ENCODE assay signal across 16 cellular contexts in genomic region chr18:61619783-61620182, GRCh38.
DNase-seq lines count a peak whose midpoint lies in the region; ATAC-seq and TF ChIP-seq lines count a peak whose summit lies in the region.
"Had no signal": no experiment of that assay in that cellular context is flagged by ENCODE, and none has a peak within 500 bp of the region (broad histone marks: within the 10 kb centered on the region; RNA-seq: fewer than 3 reads in every experiment).

No MANE protein-coding gene starts in this region.

- peaks cover 2% of the 10 kb centered on the region for H3K9me3 ChIP-seq in left ventricle myocardium inferior (replicated peaks)
- H3K9me3 ChIP-seq in right lobe of liver: no peaks in the 10 kb centered on the region
- H3K9me3 ChIP-seq in psoas muscle: no peaks in the 10 kb centered on the region
- H3K9me3 ChIP-seq: A549, Caco-2 had no signal

- H3K4me3 ChIP-seq in left ventricle myocardium inferior: no peak overlapping the region
- no peak overlapping the region for H3K4me3 ChIP-seq in fibroblast of the aortic adventitia (ENCODE audit: low read depth, low read length)
- H3K4me3 ChIP-seq in right lobe of liver: no peak overlapping the region
- H3K4me3 ChIP-seq in psoas muscle: no peak overlapping the region
- H3K4me3 ChIP-seq: A549; BLaER1 treated with 17β-estradiol and CSF1 and Interleukin-3, amounts not matched to agents 10 nM and 100 nM; GM12878 had no signal

- TF ChIP-seq CTCF in left ventricle myocardium inferior (IDR thresholded peaks at IDR 0.05; ENCODE audit: borderline replicate concordance) (no peak), fibroblast of the aortic adventitia (IDR thresholded peaks at IDR 0.05; ENCODE audit: insufficient read depth, low read length) (no peak), right lobe of liver (IDR thresholded peaks at IDR 0.05) (no peak), psoas muscle (IDR thresholded peaks at IDR 0.05) (no peak)

- DNase-seq in Right ventricle myocardium superior (no peak), left ventricle myocardium inferior (no peak), fibroblast of the aortic adventitia (ENCODE audit: low read depth) (peak; percentile 31), right lobe of liver (no peak), psoas muscle (no peak)
- DNase-seq: AML-193; Caco-2; Calu3; CD4-positive, alpha-beta T cell; CD8-positive, alpha-beta T cell; DMS79 treated with DMSO at 0.1 percent for 48 hours had no signal

- no peaks in the 10 kb centered on the region for H3K4me1 ChIP-seq in left ventricle myocardium inferior
- no peaks in the 10 kb centered on the region for H3K4me1 ChIP-seq in right lobe of liver
- H3K4me1 ChIP-seq in psoas muscle: no peaks in the 10 kb centered on the region
- H3K4me1 ChIP-seq: A549, Caco-2 had no signal

- no peak overlapping the region for H3K27ac ChIP-seq in left ventricle myocardium inferior (replicated peaks)
- H3K27ac ChIP-seq in right lobe of liver: no peak overlapping the region
- no peak overlapping the region for H3K27ac ChIP-seq in psoas muscle
- H3K27ac ChIP-seq: 22Rv1; A549; BLaER1 treated with 17β-estradiol and CSF1 and Interleukin-3, amounts not matched to agents 10 nM and 100 nM; C4-2B had no signal

- H3K27me3 ChIP-seq in left ventricle myocardium inferior (ENCODE audit: low read depth) (no peaks in the 10 kb centered on the region), right lobe of liver (no peaks in the 10 kb centered on the region), psoas muscle (ENCODE audit: insufficient read depth in 3 of 3, low read length in 2 of 3) (no peaks in the 10 kb centered on the region)
- H3K27me3 ChIP-seq: BLaER1 treated with 17β-estradiol and CSF1 and Interleukin-3, amounts not matched to agents 10 nM and 100 nM had no signal

- no peak for TF ChIP-seq POLR2A in right lobe of liver (IDR thresholded peaks at IDR 0.05)

- ATAC-seq in Right ventricle myocardium superior (ENCODE audit: poor library complexity) (peak; percentile 39), right lobe of liver (peak; percentile 52 to 82 (median 62)), psoas muscle (no peak)
- ATAC-seq: A549; CD8-positive, alpha-beta T cell; GM12878 had no signal

- H3K36me3 ChIP-seq in left ventricle myocardium inferior: no peaks in the 10 kb centered on the region
- no peaks in the 10 kb centered on the region for H3K36me3 ChIP-seq in right lobe of liver
- H3K36me3 ChIP-seq in psoas muscle (ENCODE audit: insufficient read depth in 1 of 2, low read depth in 1 of 2): no peaks in the 10 kb centered on the region
- H3K36me3 ChIP-seq: BLaER1 treated with 17β-estradiol and CSF1 and Interleukin-3, amounts not matched to agents 10 nM and 100 nM had no signal

- intact Hi-C loops in Right ventricle myocardium superior (cut with DNase I) (no loop called here), left ventricle myocardium inferior (cut with micrococcal nuclease) (no loop called here), right lobe of liver (cut with DNase I) (no loop called here), psoas muscle (cut with DNase I) (no loop called here)

- 33% methylated on average over 1 of the region's 1 CpG for WGBS in right lobe of liver (ENCODE audit: insufficient coverage, low coverage, low lambda C conversion rate, missing lambda C conversion rate)
- 44 to 67% (median 61%) methylated on average over 1 of the region's 1 CpG for WGBS in psoas muscle, 3 donors

Comparison
In these comparisons a context has a peak if more than half of its experiments do, and no peak if none do; other contexts are left out.
1. ATAC-seq: peak in Right ventricle myocardium superior (single experiment) and right lobe of liver (4 of 4); none in psoas muscle (0 of 4).